Comparison of ENCODE assay signal across 10 cellular contexts in genomic region chr2:182372661-182373060, GRCh38. TPM values are rescaled to one million over a fixed set of nuclear protein-coding genes. Genes with fewer than 3 reads are reported as not detected.
DNase-seq lines count a peak whose midpoint lies in the region; ATAC-seq and TF ChIP-seq lines count a peak whose summit lies in the region.
"Had no signal": no experiment of that assay in that cellular context is flagged by ENCODE, and none has a peak within 500 bp of the region (broad histone marks: within the 10 kb centered on the region; RNA-seq: fewer than 3 reads in every experiment).

No MANE protein-coding gene starts in this region.

- H3K27me3 ChIP-seq in left ventricle myocardium inferior (ENCODE audit: low read depth), result no peaks in the 10 kb centered on the region

- WGBS in adipose tissue, 3 donors, result 28 to 69% (median 49%) methylated on average over 2 of the region's 2 CpGs

- peak; percentile 93 for DNase-seq in EL
- no peak for DNase-seq in left ventricle myocardium inferior
- peak; percentile 64 for DNase-seq in skeletal muscle cell (ENCODE audit: low read depth)
- no peak for DNase-seq in GM10266 (ENCODE audit: extremely low spot score)
- no peak for DNase-seq in substantia nigra (lab: John Stamatoyannopoulos, UW)
- DNase-seq: activated CD4-positive, alpha-beta T cell treated with anti-CD3 and anti-CD28 coated beads for 48 hours; NCI-H2081 had no signal

- TF ChIP-seq CTCF in left ventricle myocardium inferior (IDR thresholded peaks at IDR 0.05; ENCODE audit: borderline replicate concordance) (no peak), GM10266 (IDR thresholded peaks at IDR 0.05; ENCODE audit: control insufficient read depth, insufficient read depth, low read depth, missing control alignments) (no peak)

- H3K4me3 ChIP-seq in left ventricle myocardium inferior (no peak overlapping the region), skeletal muscle cell (ENCODE audit: low read depth, low read length) (no peak overlapping the region)

- peak overlapping the region; percentile 52 for H3K27ac ChIP-seq in adipose tissue (ENCODE audit: low read depth, low read length)
- peak overlapping the region; percentile 83 for H3K27ac ChIP-seq in left ventricle myocardium inferior (replicated peaks)
- H3K27ac ChIP-seq in substantia nigra (ENCODE audit: low read depth, low read length, poor library complexity, severe bottlenecking), result no peak overlapping the region

- H3K4me1 ChIP-seq in left ventricle myocardium inferior, result peaks cover 35% of the 10 kb centered on the region

- H3K9me3 ChIP-seq in left ventricle myocardium inferior (replicated peaks), result peaks cover 42% of the 10 kb centered on the region

- H3K36me3 ChIP-seq in left ventricle myocardium inferior, result no peaks in the 10 kb centered on the region

- no peak for ATAC-seq in GM19397 (IDR thresholded peaks at IDR 0.05; ENCODE audit: unreplicated experiment)
- ATAC-seq in HG02870 (IDR thresholded peaks at IDR 0.05; ENCODE audit: unreplicated experiment), result no peak

- intact Hi-C loops in left ventricle myocardium inferior (cut with micrococcal nuclease), result no loop called here

RNA-seq across cellular contexts. Expression of gene PDE1A, which starts 54.2 kb away (rescaled TPM):
- 10 to 100 TPM in 1 of 3 donors, 1 to 10 TPM in 2; 1.3 to 27.3 (median 4.9) TPM for polyA plus RNA-seq in adipose tissue
- 17.3 TPM for total RNA-seq in left ventricle myocardium inferior

Comparison
In these comparisons a context has a peak if more than half of its experiments do, and no peak if none do; other contexts are left out.
1. DNase-seq: peak in EL (single experiment) and skeletal muscle cell (single experiment); none in left ventricle myocardium inferior (single experiment), GM10266 (single experiment) and substantia nigra (0 of 49).